In genomic region chr17:78316867-78317816, GRCh38 we compare ENCODE assay signal across 8 cellular contexts. TPM values are rescaled to one million over a fixed set of nuclear protein-coding genes. Genes with fewer than 3 reads are reported as not detected.
DNase-seq lines count a peak whose midpoint lies in the region; ATAC-seq, FAIRE-seq and TF ChIP-seq lines count a peak whose summit lies in the region.

No MANE protein-coding gene starts in this region.

- no peak overlapping the region for H3K9ac ChIP-seq in endodermal cell (ENCODE audit: extremely low read depth, low read length, poor library complexity, severe bottlenecking)

- no peaks in the 10 kb centered on the region for H3K27me3 ChIP-seq in endodermal cell (ENCODE audit: control insufficient read depth, insufficient read depth, low read length, poor library complexity, severe bottlenecking)

- TF ChIP-seq CTCF in endodermal cell (conservative IDR thresholded peaks at IDR 0.05) (no peak), osteocyte (IDR thresholded peaks at IDR 0.05) (no peak)

- no peaks in the 10 kb centered on the region for H3K36me3 ChIP-seq in endodermal cell (ENCODE audit: control insufficient read depth, insufficient read depth, low read length)

- 45 to 53% methylated on average over 14 to 20 of the region's 21 CpGs for WGBS in endodermal cell (ENCODE audit: insufficient coverage in 1 of 2, insufficient read length in 1 of 2), 2 experiments

- ATAC-seq in GM18873 (IDR thresholded peaks at IDR 0.05; ENCODE audit: low FRiP score, unreplicated experiment): no peak
- ATAC-seq in GM21619 (IDR thresholded peaks at IDR 0.05; ENCODE audit: unreplicated experiment): no peak

- no peak overlapping the region for H3K27ac ChIP-seq in endodermal cell (ENCODE audit: low read depth, low read length)

- H3K27me3 Mint-ChIP-seq in endodermal cell (ENCODE audit: insufficient read depth) (peaks cover 1% of the 10 kb centered on the region), osteocyte (ENCODE audit: unreplicated experiment) (no peaks in the 10 kb centered on the region)

- H3K4me3 ChIP-seq in endodermal cell (ENCODE audit: low read length): peak overlapping the region; percentile 70

- H3K36me3 Mint-ChIP-seq in endodermal cell (ENCODE audit: low read depth) (no peaks in the 10 kb centered on the region), osteocyte (ENCODE audit: unreplicated experiment) (no peaks in the 10 kb centered on the region)

- DNase-seq in MV-4-11 (lab: John Stamatoyannopoulos, UW): peak; percentile 29
- peak; percentile 96 for DNase-seq in endodermal cell
- DNase-seq in osteocyte (ENCODE audit: extremely low spot score, unreplicated experiment): no peak
- DNase-seq in D341Med (ENCODE audit: low spot score): no peak
- DNase-seq in GM03348 (ENCODE audit: low spot score): no peak

- peaks cover 12% of the 10 kb centered on the region for H3K4me1 ChIP-seq in endodermal cell (ENCODE audit: control insufficient read depth, insufficient read depth, low read length)

- peak overlapping the region; percentile 98 for H3K27ac Mint-ChIP-seq in endodermal cell
- H3K27ac Mint-ChIP-seq in osteocyte (ENCODE audit: unreplicated experiment): peak overlapping the region; percentile 98

- peaks cover 32% of the 10 kb centered on the region for H3K4me1 Mint-ChIP-seq in endodermal cell
- peaks cover 48% of the 10 kb centered on the region for H3K4me1 Mint-ChIP-seq in osteocyte (ENCODE audit: unreplicated experiment)

- no peaks in the 10 kb centered on the region for H3K9me3 Mint-ChIP-seq in endodermal cell
- H3K9me3 Mint-ChIP-seq in osteocyte (ENCODE audit: unreplicated experiment): no peaks in the 10 kb centered on the region

- no peaks in the 10 kb centered on the region for H3K9me3 ChIP-seq in endodermal cell (ENCODE audit: control insufficient read depth, low read length)

- H3K4me3 Mint-ChIP-seq in endodermal cell (peak overlapping the region; percentile 57), osteocyte (ENCODE audit: unreplicated experiment) (peak overlapping the region; percentile 48)

- peak; percentile 97 for FAIRE-seq in G401.6 (lab: Jason Lieb, UNC)

RNA-seq across cellular contexts. Expression of gene SOCS3, which starts 42.7 kb away (rescaled TPM):
- 10 to 100 TPM; 54.2 to 75.3 TPM for total RNA-seq in endodermal cell
- 15.1 TPM for polyA plus RNA-seq in endodermal cell (2013, experiment 1 of 2)
- polyA plus RNA-seq in endodermal cell (2013, experiment 2 of 2): 19.8 TPM
- total RNA-seq in osteocyte: 79.1 and 86.4 TPM in 2 replicates

Comparison
In these comparisons a context has a peak if more than half of its experiments do, and no peak if none do; other contexts are left out.
1. DNase-seq: peak in MV-4-11 (single experiment) and endodermal cell (single experiment); none in osteocyte (single experiment), D341Med (single experiment) and GM03348 (single experiment).